In genomic region chr17:136534-136933, GRCh38 we compare ENCODE assay signal across 10 cellular contexts. TPM values are rescaled to one million over a fixed set of nuclear protein-coding genes. Genes with fewer than 3 reads are reported as not detected.
DNase-seq lines count a peak whose midpoint lies in the region; ATAC-seq, FAIRE-seq and TF ChIP-seq lines count a peak whose summit lies in the region.
"Not testable (repeated sequence)": the region's sequence is repeated elsewhere in the genome, so short reads cannot be mapped to it uniquely, and the experiment has no call there.
"Had no signal": no experiment of that assay in that cellular context is flagged by ENCODE, and none has a peak within 500 bp of the region (broad histone marks: within the 10 kb centered on the region; RNA-seq: fewer than 3 reads in every experiment).

No MANE protein-coding gene starts in this region.

- H3K36me3 ChIP-seq in CD4-positive, CD25-positive, alpha-beta regulatory T cell (ENCODE audit: control insufficient read depth, insufficient read depth, low read length); pancreas: not testable (repeated sequence)

- peak; percentile 37; the same call in 1 of the 2 replicates for TF ChIP-seq CTCF in LNCAP (IDR thresholded peaks at IDR 0.05)
- peak in 3 of 4 donors; percentile 26 to 45 (median 40) for TF ChIP-seq CTCF in pancreas (IDR thresholded peaks at IDR 0.05)

- WGBS in pancreas, 2 donors, result 2 to 15% methylated on average over 3 of the region's 4 CpGs

- not testable (repeated sequence) for H3K4me3 ChIP-seq in CD4-positive, CD25-positive, alpha-beta regulatory T cell (ENCODE audit: low read depth, low read length); pancreas

- not testable (repeated sequence) for FAIRE-seq in pancreas (lab: Jason Lieb, UNC)

- H3K4me3 Mint-ChIP-seq in CD4-positive, CD25-positive, alpha-beta regulatory T cell, result not testable (repeated sequence)

- H3K9me3 ChIP-seq in CD4-positive, CD25-positive, alpha-beta regulatory T cell (ENCODE audit: control insufficient read depth in 2 of 2, low read length in 2 of 2); pancreas: not testable (repeated sequence)

- not testable (repeated sequence) for H3K27ac ChIP-seq in CD4-positive, CD25-positive, alpha-beta regulatory T cell (ENCODE audit: insufficient read depth, low read length, poor library complexity, severe bottlenecking); pancreas

- not testable (repeated sequence) for H3K9me3 Mint-ChIP-seq in CD4-positive, CD25-positive, alpha-beta regulatory T cell

- H3K4me1 Mint-ChIP-seq in CD4-positive, CD25-positive, alpha-beta regulatory T cell, result not testable (repeated sequence)

- H3K27me3 Mint-ChIP-seq in CD4-positive, CD25-positive, alpha-beta regulatory T cell, result not testable (repeated sequence)

- not testable (repeated sequence) for H3K36me3 Mint-ChIP-seq in CD4-positive, CD25-positive, alpha-beta regulatory T cell

- not testable (repeated sequence) for H3K4me1 ChIP-seq in CD4-positive, CD25-positive, alpha-beta regulatory T cell (ENCODE audit: control insufficient read depth, insufficient read depth, low read length, poor library complexity, severe bottlenecking); pancreas

- intact Hi-C loops in cardiac septum (cut with DNase I); pancreas (cut with DNase I): not testable (repeated sequence)

- peak in 2 of 3 donors; percentile 35 to 62 for DNase-seq in CD4-positive, CD25-positive, alpha-beta regulatory T cell
- peak; percentile 74 for DNase-seq in activated CD4-positive, alpha-beta T cell treated with anti-CD3 and anti-CD28 coated beads, Interleukin-2, amount 50 U/mL, for 1 hour
- DNase-seq in activated naive CD8-positive, alpha-beta T cell treated with anti-CD3 and anti-CD28 coated beads, Interleukin-2, amount 50 U/mL, for 16 hours (ENCODE audit: low read depth, low spot score), result peak; percentile 42
- DNase-seq in cardiac septum (ENCODE audit: low spot score) (peak; percentile 78), pancreas (peak; percentile 60 to 83 (median 70))
- peak; percentile 24 to 69 for DNase-seq in stimulated activated CD8-positive, alpha-beta memory T cell treated with anti-CD3 and anti-CD28 coated beads, Interleukin-2, amount 100 ng/mL, for 48 hours (ENCODE audit: low read depth in 2 of 2)

- not testable (repeated sequence) for H3K27ac Mint-ChIP-seq in CD4-positive, CD25-positive, alpha-beta regulatory T cell

- not testable (repeated sequence) for H3K27me3 ChIP-seq in CD4-positive, CD25-positive, alpha-beta regulatory T cell (ENCODE audit: control insufficient read depth, insufficient read depth, low read length); pancreas

- peak; percentile 84 for ATAC-seq in CD4-positive, CD25-positive, alpha-beta regulatory T cell (ENCODE audit: low read depth in 2 of 2)
- ATAC-seq in GM21576 (IDR thresholded peaks at IDR 0.05; ENCODE audit: unreplicated experiment) (peak; percentile 67), pancreas (peak; percentile 80 to 96 (median 90))

RNA-seq across cellular contexts. Expression of gene SCGB1C2, which starts 0.8 kb away (rescaled TPM):
- not detected for total RNA-seq in CD4-positive, CD25-positive, alpha-beta regulatory T cell
- polyA plus RNA-seq in CD4-positive, CD25-positive, alpha-beta regulatory T cell, result not detected
- total RNA-seq in cardiac septum, result not detected
- under 1 TPM in 3 of 6 donors, not detected in 3; 0.38 to 0.55 (median 0.50) TPM for total RNA-seq in pancreas
- polyA plus RNA-seq in pancreas, result not detected
- total RNA-seq: renal cortical epithelial cell, SJSA1 had no signal

RNA-seq across cellular contexts. Expression of gene DOC2B, which starts 44.9 kb away (rescaled TPM):
- not detected for total RNA-seq in CD4-positive, CD25-positive, alpha-beta regulatory T cell
- not detected for polyA plus RNA-seq in CD4-positive, CD25-positive, alpha-beta regulatory T cell
- total RNA-seq in cardiac septum, result 6.4 TPM
- total RNA-seq in pancreas, result 10 to 100 TPM in 4 of 6 donors, 1 to 10 TPM in 2; 4.9 to 25.1 (median 11.5) TPM
- 10 to 100 TPM in 1 of 2 donors, 1 to 10 TPM in 1; 4.3 to 12.1 TPM for polyA plus RNA-seq in pancreas
- total RNA-seq: SJSA1 had no signal
